In genomic region chr18:55522011-55522410, GRCh38 we compare ENCODE assay signal across 8 cellular contexts.
DNase-seq lines count a peak whose midpoint lies in the region; ATAC-seq and TF ChIP-seq lines count a peak whose summit lies in the region.

No MANE protein-coding gene starts in this region.

- DNase-seq in stimulated activated CD4-positive, alpha-beta T cell treated with anti-CD3 and anti-CD28 coated beads, Interleukin-12 subunit alpha, Interleukin-12 subunit beta, amount 100 ng/mL, for 48 hours (ENCODE audit: low read depth in 2 of 3, low spot score in 1 of 3), result peak in 2 of 3 donors; percentile 6 to 16
- no peak for DNase-seq in stimulated activated CD4-positive, alpha-beta T cell treated with anti-CD3 and anti-CD28 coated beads, Interleukin-4, amount 100 ng/mL, for 24 hours
- DNase-seq in endodermal cell (peak; percentile 89), transverse colon (peak; percentile 13), GDM1 (lab: John Stamatoyannopoulos, UW) (no peak)

- H3K27ac Mint-ChIP-seq in endodermal cell, result no peak overlapping the region

- in situ Hi-C loops in transverse colon (cut with MboI; ENCODE audit: low pct_ligation_motif_present in 1 of 4, low pct_unique_long_range_greater_than_20kb in 1 of 4, low sequenced_read_pairs in 3 of 4), result no loop called here

- H3K27me3 Mint-ChIP-seq in endodermal cell (ENCODE audit: insufficient read depth), result no peaks in the 10 kb centered on the region

- H3K9ac ChIP-seq in KMS-11 (no peak overlapping the region), endodermal cell (ENCODE audit: extremely low read depth, low read length, poor library complexity, severe bottlenecking) (no peak overlapping the region)

- no peaks in the 10 kb centered on the region for H3K27me3 ChIP-seq in KMS-11 (ENCODE audit: insufficient read depth, low read depth)
- H3K27me3 ChIP-seq in endodermal cell (ENCODE audit: control insufficient read depth, insufficient read depth, low read length, poor library complexity, severe bottlenecking), result no peaks in the 10 kb centered on the region
- H3K27me3 ChIP-seq in transverse colon, result no peaks in the 10 kb centered on the region

- no peaks in the 10 kb centered on the region for H3K36me3 ChIP-seq in KMS-11 (ENCODE audit: insufficient read depth)
- no peaks in the 10 kb centered on the region for H3K36me3 ChIP-seq in endodermal cell (ENCODE audit: control insufficient read depth, insufficient read depth, low read length)
- no peaks in the 10 kb centered on the region for H3K36me3 ChIP-seq in transverse colon

- H3K27ac ChIP-seq in KMS-11 (no peak overlapping the region), endodermal cell (ENCODE audit: low read depth, low read length) (no peak overlapping the region), transverse colon (no peak overlapping the region)

- TF ChIP-seq POLR2A in transverse colon (IDR thresholded peaks at IDR 0.05), result no peak

- no peak for ATAC-seq in GM21576 (IDR thresholded peaks at IDR 0.05; ENCODE audit: unreplicated experiment)
- ATAC-seq in HG02571 (IDR thresholded peaks at IDR 0.05; ENCODE audit: unreplicated experiment), result no peak

- H3K9me3 ChIP-seq in endodermal cell (ENCODE audit: control insufficient read depth, low read length), result no peaks in the 10 kb centered on the region
- no peaks in the 10 kb centered on the region for H3K9me3 ChIP-seq in transverse colon

- no peaks in the 10 kb centered on the region for H3K9me3 Mint-ChIP-seq in endodermal cell

- intact Hi-C loops in transverse colon (cut with DNase I; ENCODE audit: low total_unique reads), result no loop called here

- no peak overlapping the region for H3K4me2 ChIP-seq in KMS-11

- H3K4me1 Mint-ChIP-seq in endodermal cell, result peaks cover 12% of the 10 kb centered on the region

- no peak overlapping the region for H2AFZ ChIP-seq in KMS-11 (ENCODE audit: low read depth)

- H3K4me1 ChIP-seq in KMS-11 (ENCODE audit: low read depth, poor library complexity, severe bottlenecking) (peaks cover 5% of the 10 kb centered on the region), endodermal cell (ENCODE audit: control insufficient read depth, insufficient read depth, low read length) (peaks cover 3% of the 10 kb centered on the region), transverse colon (no peaks in the 10 kb centered on the region)

- TF ChIP-seq EP300 in transverse colon (IDR thresholded peaks at IDR 0.05; ENCODE audit: low read depth), result no peak

- H3K4me3 Mint-ChIP-seq in endodermal cell, result no peak overlapping the region

- WGBS in endodermal cell (ENCODE audit: insufficient coverage in 1 of 2, insufficient read length in 1 of 2), 2 experiments, result 60 to 92% methylated on average over 1 to 2 of the region's 3 CpGs
- WGBS in transverse colon (ENCODE audit: low coverage in 1 of 2), 2 donors, result 57 to 60% methylated on average over 3 of the region's 3 CpGs

- no peak overlapping the region for H3K4me3 ChIP-seq in KMS-11 (IDR thresholded peaks at IDR 0.05; ENCODE audit: insufficient read depth, low read depth, low read length)
- no peak overlapping the region for H3K4me3 ChIP-seq in endodermal cell (ENCODE audit: low read length)
- H3K4me3 ChIP-seq in transverse colon, result no peak overlapping the region

- no peaks in the 10 kb centered on the region for H4K20me1 ChIP-seq in KMS-11 (ENCODE audit: insufficient read depth)

- H3K79me2 ChIP-seq in KMS-11 (ENCODE audit: insufficient read depth, low read depth), result no peaks in the 10 kb centered on the region; the same call in 1 of the 2 replicates

- peaks cover 3% of the 10 kb centered on the region for H3K36me3 Mint-ChIP-seq in endodermal cell (ENCODE audit: low read depth)

- peak; percentile 50; the same call in 1 of the 2 replicates for TF ChIP-seq CTCF in KMS-11 (conservative IDR thresholded peaks at IDR 0.05; ENCODE audit: low read depth, low read length)
- TF ChIP-seq CTCF in endodermal cell (conservative IDR thresholded peaks at IDR 0.05), result peak; percentile 87
- peak in 2 of 5 experiments; percentile 11 to 16 for TF ChIP-seq CTCF in transverse colon (IDR thresholded peaks at IDR 0.05)

Comparison
In these comparisons a context has a peak if more than half of its experiments do, and no peak if none do; other contexts are left out.
1. DNase-seq: peak in stimulated activated CD4-positive, alpha-beta T cell treated with anti-CD3 and anti-CD28 coated beads, Interleukin-12 subunit alpha, Interleukin-12 subunit beta, amount 100 ng/mL, for 48 hours (2 of 3), endodermal cell (single experiment) and transverse colon (single experiment); none in stimulated activated CD4-positive, alpha-beta T cell treated with anti-CD3 and anti-CD28 coated beads, Interleukin-4, amount 100 ng/mL, for 24 hours (single experiment) and GDM1 (single experiment).